Comparison of ENCODE assay signal across 1 cellular context in genomic region chr1:154874465-154874864, GRCh38.
TF ChIP-seq lines count a peak whose summit lies in the region.

No MANE protein-coding gene starts in this region.

TF ChIP-seq in GM12878, 131 proteins besides CTCF, POLR2A, EP300 and RAD21 (continued from another document and continues in another):
- TF ChIP-seq, protein P1, sequence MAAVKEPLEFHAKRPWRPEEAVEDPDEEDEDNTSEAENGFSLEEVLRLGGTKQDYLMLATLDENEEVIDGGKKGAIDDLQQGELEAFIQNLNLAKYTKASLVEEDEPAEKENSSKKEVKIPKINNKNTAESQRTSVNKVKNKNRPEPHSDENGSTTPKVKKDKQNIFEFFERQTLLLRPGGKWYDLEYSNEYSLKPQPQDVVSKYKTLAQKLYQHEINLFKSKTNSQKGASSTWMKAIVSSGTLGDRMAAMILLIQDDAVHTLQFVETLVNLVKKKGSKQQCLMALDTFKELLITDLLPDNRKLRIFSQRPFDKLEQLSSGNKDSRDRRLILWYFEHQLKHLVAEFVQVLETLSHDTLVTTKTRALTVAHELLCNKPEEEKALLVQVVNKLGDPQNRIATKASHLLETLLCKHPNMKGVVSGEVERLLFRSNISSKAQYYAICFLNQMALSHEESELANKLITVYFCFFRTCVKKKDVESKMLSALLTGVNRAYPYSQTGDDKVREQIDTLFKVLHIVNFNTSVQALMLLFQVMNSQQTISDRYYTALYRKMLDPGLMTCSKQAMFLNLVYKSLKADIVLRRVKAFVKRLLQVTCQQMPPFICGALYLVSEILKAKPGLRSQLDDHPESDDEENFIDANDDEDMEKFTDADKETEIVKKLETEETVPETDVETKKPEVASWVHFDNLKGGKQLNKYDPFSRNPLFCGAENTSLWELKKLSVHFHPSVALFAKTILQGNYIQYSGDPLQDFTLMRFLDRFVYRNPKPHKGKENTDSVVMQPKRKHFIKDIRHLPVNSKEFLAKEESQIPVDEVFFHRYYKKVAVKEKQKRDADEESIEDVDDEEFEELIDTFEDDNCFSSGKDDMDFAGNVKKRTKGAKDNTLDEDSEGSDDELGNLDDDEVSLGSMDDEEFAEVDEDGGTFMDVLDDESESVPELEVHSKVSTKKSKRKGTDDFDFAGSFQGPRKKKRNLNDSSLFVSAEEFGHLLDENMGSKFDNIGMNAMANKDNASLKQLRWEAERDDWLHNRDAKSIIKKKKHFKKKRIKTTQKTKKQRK (IDR thresholded peaks at IDR 0.05; ENCODE audit: low read depth, low read length) = no peak
- TF ChIP-seq E2F4 (IDR thresholded peaks at IDR 0.05; ENCODE audit: low read depth, low read length) = no peak
- TF ChIP-seq ZZZ3 (IDR thresholded peaks at IDR 0.05; ENCODE audit: control insufficient read depth, insufficient read length, low read depth) = no peak
- TF ChIP-seq RCOR1 (conservative IDR thresholded peaks at IDR 0.05; ENCODE audit: low read depth, low read length) = no peak
- TF ChIP-seq EZH2 (IDR thresholded peaks at IDR 0.05; ENCODE audit: borderline replicate concordance, control insufficient read depth, low read depth, low read length) = no peak
- TF ChIP-seq MEF2A (IDR thresholded peaks at IDR 0.05; ENCODE audit: insufficient read depth, low read depth, low read length) = no peak
- no peak; the same call in 1 of the 2 replicates for TF ChIP-seq CREB1 (IDR thresholded peaks at IDR 0.05; ENCODE audit: low read depth)
- TF ChIP-seq, protein P2, sequence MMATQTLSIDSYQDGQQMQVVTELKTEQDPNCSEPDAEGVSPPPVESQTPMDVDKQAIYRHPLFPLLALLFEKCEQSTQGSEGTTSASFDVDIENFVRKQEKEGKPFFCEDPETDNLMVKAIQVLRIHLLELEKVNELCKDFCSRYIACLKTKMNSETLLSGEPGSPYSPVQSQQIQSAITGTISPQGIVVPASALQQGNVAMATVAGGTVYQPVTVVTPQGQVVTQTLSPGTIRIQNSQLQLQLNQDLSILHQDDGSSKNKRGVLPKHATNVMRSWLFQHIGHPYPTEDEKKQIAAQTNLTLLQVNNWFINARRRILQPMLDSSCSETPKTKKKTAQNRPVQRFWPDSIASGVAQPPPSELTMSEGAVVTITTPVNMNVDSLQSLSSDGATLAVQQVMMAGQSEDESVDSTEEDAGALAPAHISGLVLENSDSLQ (IDR thresholded peaks at IDR 0.05) = no peak
- TF ChIP-seq, protein P3, sequence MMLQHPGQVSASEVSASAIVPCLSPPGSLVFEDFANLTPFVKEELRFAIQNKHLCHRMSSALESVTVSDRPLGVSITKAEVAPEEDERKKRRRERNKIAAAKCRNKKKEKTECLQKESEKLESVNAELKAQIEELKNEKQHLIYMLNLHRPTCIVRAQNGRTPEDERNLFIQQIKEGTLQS (IDR thresholded peaks at IDR 0.05; ENCODE audit: borderline replicate concordance, extremely low read depth, low read depth, low read length) = no peak
- TF ChIP-seq BRCA1 (IDR thresholded peaks at IDR 0.05; ENCODE audit: low read depth, low read length) = no peak
- TF ChIP-seq JUNB (IDR thresholded peaks at IDR 0.05) = peak; percentile 92
- peak; percentile 67; the same call in 1 of the 2 replicates for TF ChIP-seq FOXM1 (IDR thresholded peaks at IDR 0.05; ENCODE audit: low read depth, low read length)
- TF ChIP-seq, protein P4, sequence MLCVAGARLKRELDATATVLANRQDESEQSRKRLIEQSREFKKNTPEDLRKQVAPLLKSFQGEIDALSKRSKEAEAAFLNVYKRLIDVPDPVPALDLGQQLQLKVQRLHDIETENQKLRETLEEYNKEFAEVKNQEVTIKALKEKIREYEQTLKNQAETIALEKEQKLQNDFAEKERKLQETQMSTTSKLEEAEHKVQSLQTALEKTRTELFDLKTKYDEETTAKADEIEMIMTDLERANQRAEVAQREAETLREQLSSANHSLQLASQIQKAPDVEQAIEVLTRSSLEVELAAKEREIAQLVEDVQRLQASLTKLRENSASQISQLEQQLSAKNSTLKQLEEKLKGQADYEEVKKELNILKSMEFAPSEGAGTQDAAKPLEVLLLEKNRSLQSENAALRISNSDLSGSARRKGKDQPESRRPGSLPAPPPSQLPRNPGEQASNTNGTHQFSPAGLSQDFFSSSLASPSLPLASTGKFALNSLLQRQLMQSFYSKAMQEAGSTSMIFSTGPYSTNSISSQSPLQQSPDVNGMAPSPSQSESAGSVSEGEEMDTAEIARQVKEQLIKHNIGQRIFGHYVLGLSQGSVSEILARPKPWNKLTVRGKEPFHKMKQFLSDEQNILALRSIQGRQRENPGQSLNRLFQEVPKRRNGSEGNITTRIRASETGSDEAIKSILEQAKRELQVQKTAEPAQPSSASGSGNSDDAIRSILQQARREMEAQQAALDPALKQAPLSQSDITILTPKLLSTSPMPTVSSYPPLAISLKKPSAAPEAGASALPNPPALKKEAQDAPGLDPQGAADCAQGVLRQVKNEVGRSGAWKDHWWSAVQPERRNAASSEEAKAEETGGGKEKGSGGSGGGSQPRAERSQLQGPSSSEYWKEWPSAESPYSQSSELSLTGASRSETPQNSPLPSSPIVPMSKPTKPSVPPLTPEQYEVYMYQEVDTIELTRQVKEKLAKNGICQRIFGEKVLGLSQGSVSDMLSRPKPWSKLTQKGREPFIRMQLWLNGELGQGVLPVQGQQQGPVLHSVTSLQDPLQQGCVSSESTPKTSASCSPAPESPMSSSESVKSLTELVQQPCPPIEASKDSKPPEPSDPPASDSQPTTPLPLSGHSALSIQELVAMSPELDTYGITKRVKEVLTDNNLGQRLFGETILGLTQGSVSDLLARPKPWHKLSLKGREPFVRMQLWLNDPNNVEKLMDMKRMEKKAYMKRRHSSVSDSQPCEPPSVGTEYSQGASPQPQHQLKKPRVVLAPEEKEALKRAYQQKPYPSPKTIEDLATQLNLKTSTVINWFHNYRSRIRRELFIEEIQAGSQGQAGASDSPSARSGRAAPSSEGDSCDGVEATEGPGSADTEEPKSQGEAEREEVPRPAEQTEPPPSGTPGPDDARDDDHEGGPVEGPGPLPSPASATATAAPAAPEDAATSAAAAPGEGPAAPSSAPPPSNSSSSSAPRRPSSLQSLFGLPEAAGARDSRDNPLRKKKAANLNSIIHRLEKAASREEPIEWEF (IDR thresholded peaks at IDR 0.05; ENCODE audit: insufficient replicate concordance, low read depth, low read length) = peak; percentile 46
- no peak for TF ChIP-seq HSF1 (IDR thresholded peaks at IDR 0.05; ENCODE audit: low read depth, low read length)
- TF ChIP-seq, protein P5, sequence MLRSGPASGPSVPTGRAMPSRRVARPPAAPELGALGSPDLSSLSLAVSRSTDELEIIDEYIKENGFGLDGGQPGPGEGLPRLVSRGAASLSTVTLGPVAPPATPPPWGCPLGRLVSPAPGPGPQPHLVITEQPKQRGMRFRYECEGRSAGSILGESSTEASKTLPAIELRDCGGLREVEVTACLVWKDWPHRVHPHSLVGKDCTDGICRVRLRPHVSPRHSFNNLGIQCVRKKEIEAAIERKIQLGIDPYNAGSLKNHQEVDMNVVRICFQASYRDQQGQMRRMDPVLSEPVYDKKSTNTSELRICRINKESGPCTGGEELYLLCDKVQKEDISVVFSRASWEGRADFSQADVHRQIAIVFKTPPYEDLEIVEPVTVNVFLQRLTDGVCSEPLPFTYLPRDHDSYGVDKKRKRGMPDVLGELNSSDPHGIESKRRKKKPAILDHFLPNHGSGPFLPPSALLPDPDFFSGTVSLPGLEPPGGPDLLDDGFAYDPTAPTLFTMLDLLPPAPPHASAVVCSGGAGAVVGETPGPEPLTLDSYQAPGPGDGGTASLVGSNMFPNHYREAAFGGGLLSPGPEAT (IDR thresholded peaks at IDR 0.05; ENCODE audit: low read depth) = peak; percentile 64; the same call in 1 of the 2 replicates
- TF ChIP-seq CEBPB (IDR thresholded peaks at IDR 0.05; ENCODE audit: borderline replicate concordance in 1 of 2, low read depth in 2 of 2, low read length in 2 of 2) = no peak
- TF ChIP-seq SUZ12 (IDR thresholded peaks at IDR 0.05; ENCODE audit: unreplicated experiment) = no peak
- TF ChIP-seq ZBTB40 (IDR thresholded peaks at IDR 0.05; ENCODE audit: borderline replicate concordance) = no peak
- TF ChIP-seq MTA3 (IDR thresholded peaks at IDR 0.05; ENCODE audit: borderline replicate concordance, low read length) = no peak
- no peak for TF ChIP-seq GATAD2B (conservative IDR thresholded peaks at IDR 0.05; ENCODE audit: low read depth)
- TF ChIP-seq, protein P6, sequence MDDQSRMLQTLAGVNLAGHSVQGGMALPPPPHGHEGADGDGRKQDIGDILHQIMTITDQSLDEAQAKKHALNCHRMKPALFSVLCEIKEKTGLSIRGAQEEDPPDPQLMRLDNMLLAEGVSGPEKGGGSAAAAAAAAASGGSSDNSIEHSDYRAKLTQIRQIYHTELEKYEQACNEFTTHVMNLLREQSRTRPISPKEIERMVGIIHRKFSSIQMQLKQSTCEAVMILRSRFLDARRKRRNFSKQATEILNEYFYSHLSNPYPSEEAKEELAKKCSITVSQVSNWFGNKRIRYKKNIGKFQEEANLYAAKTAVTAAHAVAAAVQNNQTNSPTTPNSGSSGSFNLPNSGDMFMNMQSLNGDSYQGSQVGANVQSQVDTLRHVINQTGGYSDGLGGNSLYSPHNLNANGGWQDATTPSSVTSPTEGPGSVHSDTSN (IDR thresholded peaks at IDR 0.05; ENCODE audit: insufficient replicate concordance, low read depth, low read length) = no peak
- no peak for TF ChIP-seq LARP7 (IDR thresholded peaks at IDR 0.05)
- no peak for TF ChIP-seq NR2C1 (IDR thresholded peaks at IDR 0.05)
- TF ChIP-seq MEF2B (IDR thresholded peaks at IDR 0.05; ENCODE audit: partially characterized antibody, poor library complexity, severe bottlenecking) = no peak
- TF ChIP-seq KAT2A (conservative IDR thresholded peaks at IDR 0.05; ENCODE audit: control insufficient read depth, low read depth, low read length) = no peak
- TF ChIP-seq ZBTB33 (IDR thresholded peaks at IDR 0.05) = no peak
- TF ChIP-seq SREBF2 (IDR thresholded peaks at IDR 0.05; ENCODE audit: low read length) = no peak
- no peak for TF ChIP-seq SUPT20H (IDR thresholded peaks at IDR 0.05; ENCODE audit: borderline replicate concordance, control insufficient read depth, low read depth, low read length)
- TF ChIP-seq BCL11A (IDR thresholded peaks at IDR 0.05; ENCODE audit: low read depth, low read length) = peak; percentile 56; the same call in 1 of the 2 replicates
- TF ChIP-seq YBX1 (IDR thresholded peaks at IDR 0.05) = no peak
- peak; percentile 68; the same call in 1 of the 2 replicates for TF ChIP-seq NFIC (IDR thresholded peaks at IDR 0.05; ENCODE audit: low read depth, low read length)
